11 cellular contexts compared by ENCODE assay signal in genomic region chr5:176540956-176541337, GRCh38. TPM values are rescaled to one million over a fixed set of nuclear protein-coding genes. Genes with fewer than 3 reads are reported as not detected.
DNase-seq lines count a peak whose midpoint lies in the region; ATAC-seq and TF ChIP-seq lines count a peak whose summit lies in the region.
"Had no signal": no experiment of that assay in that cellular context is flagged by ENCODE, and none has a peak within 500 bp of the region (broad histone marks: within the 10 kb centered on the region; RNA-seq: fewer than 3 reads in every experiment).

No MANE protein-coding gene starts in this region.

- DNase-seq in activated naive CD4-positive, alpha-beta T cell treated with anti-CD3 and anti-CD28 coated beads for 36 hours = peak; percentile 55
- no peak for DNase-seq in activated naive CD4-positive, alpha-beta T cell treated with Interleukin-2 at 50 U/mL for 16 hours
- no peak for DNase-seq in activated T-helper 2 cell treated with anti-CD3 and anti-CD28 coated beads, Interferon-gamma antibody, Interleukin-2, Interleukin-4, amounts not matched to agents 10 μg/mL and 5 μg/mL and 100 μg/mL, durations not matched to agents 14 hours and 24 hours and 36 hours (ENCODE audit: low spot score)
- no peak for DNase-seq in right lobe of liver
- no peak for DNase-seq in transverse colon
- DNase-seq in SIG-M5 treated with dmso at 0.1 percent for 504 hours (lab: John Stamatoyannopoulos, UW; ENCODE audit: unreplicated experiment) = no peak
- DNase-seq in HAP-1 (ENCODE audit: low spot score in 2 of 2) = no peak
- DNase-seq in HEK293T (ENCODE audit: extremely low spot score) = no peak
- DNase-seq: retina had no signal

- intact Hi-C loops in activated naive CD4-positive, alpha-beta T cell treated with anti-CD3 and anti-CD28 coated beads for 36 hours (cut with micrococcal nuclease) = loop anchor here (5.0 kb wide), 1 partner anchor 481 kb away; the partner anchor contains the start of gene ZNF346
- intact Hi-C loops in activated T-helper 2 cell treated with anti-CD3 and anti-CD28 coated beads, Interferon-gamma antibody, Interleukin-2, Interleukin-4, amounts not matched to agents 10 μg/mL and 5 μg/mL and 100 μg/mL, durations not matched to agents 14 hours and 24 hours and 36 hours (cut with micrococcal nuclease) = loop anchor here (5.0 kb wide), 2 partner anchors 56 to 71 kb away; partner anchors contain the start of gene GPRIN1
- intact Hi-C loops in right lobe of liver (cut with DNase I) = no loop called here
- intact Hi-C loops in transverse colon (cut with DNase I; ENCODE audit: low total_unique reads) = no loop called here

- no peaks in the 10 kb centered on the region for H3K27me3 ChIP-seq in right lobe of liver
- H3K27me3 ChIP-seq in transverse colon = no peaks in the 10 kb centered on the region
- no peaks in the 10 kb centered on the region for H3K27me3 ChIP-seq in HAP-1 (ENCODE audit: low read depth)

- in situ Hi-C loops in transverse colon (cut with MboI; ENCODE audit: low pct_ligation_motif_present in 1 of 4, low pct_unique_long_range_greater_than_20kb in 1 of 4, low sequenced_read_pairs in 3 of 4) = no loop called here
- in situ Hi-C loops in HAP-1 (cut with MboI; ENCODE audit: low sequenced_read_pairs) = loop anchor here (10.0 kb wide), 1 partner anchor 126 kb away; the partner anchor contains the start of gene CLTB

- H3K27ac ChIP-seq in right lobe of liver (peak overlapping the region in 2 of 3 donors; percentile 33 to 60), transverse colon (peak overlapping the region; percentile 96 to 97 (median 97))

- H3K4me3 Mint-ChIP-seq in activated naive CD4-positive, alpha-beta T cell treated with anti-CD3 and anti-CD28 coated beads for 36 hours = peak overlapping the region; percentile 76
- H3K4me3 Mint-ChIP-seq in activated T-helper 2 cell treated with anti-CD3 and anti-CD28 coated beads, Interferon-gamma antibody, Interleukin-2, Interleukin-4, amounts not matched to agents 10 μg/mL and 5 μg/mL and 100 μg/mL, durations not matched to agents 14 hours and 24 hours and 36 hours (ENCODE audit: low read depth) = peak overlapping the region; percentile 86

- no peak for TF ChIP-seq CTCF in right lobe of liver (IDR thresholded peaks at IDR 0.05)
- no peak for TF ChIP-seq CTCF in transverse colon (IDR thresholded peaks at IDR 0.05)

- CTCF ChIA-PET in activated naive CD4-positive, alpha-beta T cell treated with anti-CD3 and anti-CD28 coated beads for 36 hours (lab: Charles Lee) = interaction anchor here (3.5 kb wide), 1 partner anchor 124 kb away, joined by 21 read pairs; the partner anchor contains the start of gene CLTB
- CTCF ChIA-PET in HEK293T (lab: Yijun Ruan, JAX) = interaction anchor here (1.0 kb wide), 1 partner anchor 93 kb away, joined by 3 read pairs; no protein-coding TSS in a partner anchor

- POLR2A ChIA-PET in HEK293T (lab: Yijun Ruan, JAX) = interaction anchor here (0.6 kb wide), 1 partner anchor 35 kb away, joined by 3 read pairs; no protein-coding TSS in a partner anchor

- TF ChIP-seq POLR2A in right lobe of liver (IDR thresholded peaks at IDR 0.05) = no peak
- TF ChIP-seq POLR2A in transverse colon (IDR thresholded peaks at IDR 0.05) = no peak

- TF ChIP-seq EP300 in transverse colon (IDR thresholded peaks at IDR 0.05; ENCODE audit: low read depth) = no peak

- H3K27ac Mint-ChIP-seq in activated naive CD4-positive, alpha-beta T cell treated with anti-CD3 and anti-CD28 coated beads for 36 hours = peak overlapping the region; percentile 90
- H3K27ac Mint-ChIP-seq in activated T-helper 2 cell treated with anti-CD3 and anti-CD28 coated beads, Interferon-gamma antibody, Interleukin-2, Interleukin-4, amounts not matched to agents 10 μg/mL and 5 μg/mL and 100 μg/mL, durations not matched to agents 14 hours and 24 hours and 36 hours = peak overlapping the region; percentile 86

- H3K36me3 ChIP-seq in right lobe of liver = no peaks in the 10 kb centered on the region
- H3K36me3 ChIP-seq in transverse colon = no peaks in the 10 kb centered on the region
- H3K36me3 ChIP-seq in HAP-1 (replicated peaks) = no peaks in the 10 kb centered on the region

- H3K4me1 ChIP-seq in right lobe of liver = peaks cover 0 to 5% (median 0%) of the 10 kb centered on the region in 4 donors
- peaks cover 8 to 40% (median 33%) of the 10 kb centered on the region in 4 donors for H3K4me1 ChIP-seq in transverse colon
- peaks cover 30% of the 10 kb centered on the region for H3K4me1 ChIP-seq in HAP-1

- no peaks in the 10 kb centered on the region for H3K27me3 Mint-ChIP-seq in activated naive CD4-positive, alpha-beta T cell treated with anti-CD3 and anti-CD28 coated beads for 36 hours (ENCODE audit: low read depth)
- no peaks in the 10 kb centered on the region for H3K27me3 Mint-ChIP-seq in activated T-helper 2 cell treated with anti-CD3 and anti-CD28 coated beads, Interferon-gamma antibody, Interleukin-2, Interleukin-4, amounts not matched to agents 10 μg/mL and 5 μg/mL and 100 μg/mL, durations not matched to agents 14 hours and 24 hours and 36 hours (ENCODE audit: low read depth)

- H3K36me3 Mint-ChIP-seq in activated naive CD4-positive, alpha-beta T cell treated with anti-CD3 and anti-CD28 coated beads for 36 hours (ENCODE audit: low read depth) = peaks cover 2% of the 10 kb centered on the region
- H3K36me3 Mint-ChIP-seq in activated T-helper 2 cell treated with anti-CD3 and anti-CD28 coated beads, Interferon-gamma antibody, Interleukin-2, Interleukin-4, amounts not matched to agents 10 μg/mL and 5 μg/mL and 100 μg/mL, durations not matched to agents 14 hours and 24 hours and 36 hours (ENCODE audit: low read depth) = no peaks in the 10 kb centered on the region

- WGBS in right lobe of liver (ENCODE audit: insufficient coverage, low coverage, low lambda C conversion rate, missing lambda C conversion rate) = 72% methylated on average over 6 of the region's 8 CpGs
- WGBS in transverse colon (ENCODE audit: low coverage in 1 of 2), 2 donors = 80% methylated on average over 8 of the region's 8 CpGs; no CpG with 5 or more reads in 1 of the 2 donors

- H3K4me3 ChIP-seq in right lobe of liver (no peak overlapping the region), transverse colon (no peak overlapping the region), HAP-1 (no peak overlapping the region)
- H3K4me3 ChIP-seq: coronary artery had no signal

- no peaks in the 10 kb centered on the region for H3K9me3 Mint-ChIP-seq in activated naive CD4-positive, alpha-beta T cell treated with anti-CD3 and anti-CD28 coated beads for 36 hours
- H3K9me3 Mint-ChIP-seq in activated T-helper 2 cell treated with anti-CD3 and anti-CD28 coated beads, Interferon-gamma antibody, Interleukin-2, Interleukin-4, amounts not matched to agents 10 μg/mL and 5 μg/mL and 100 μg/mL, durations not matched to agents 14 hours and 24 hours and 36 hours = no peaks in the 10 kb centered on the region

- H3K9me3 ChIP-seq in right lobe of liver = no peaks in the 10 kb centered on the region
- H3K9me3 ChIP-seq in transverse colon = no peaks in the 10 kb centered on the region
- H3K9me3 ChIP-seq in HAP-1 = no peaks in the 10 kb centered on the region

- ATAC-seq in right lobe of liver = no peak
- ATAC-seq: PC-3 had no signal

- peaks cover 59% of the 10 kb centered on the region for H3K4me1 Mint-ChIP-seq in activated naive CD4-positive, alpha-beta T cell treated with anti-CD3 and anti-CD28 coated beads for 36 hours (ENCODE audit: low read depth)
- peaks cover 46% of the 10 kb centered on the region for H3K4me1 Mint-ChIP-seq in activated T-helper 2 cell treated with anti-CD3 and anti-CD28 coated beads, Interferon-gamma antibody, Interleukin-2, Interleukin-4, amounts not matched to agents 10 μg/mL and 5 μg/mL and 100 μg/mL, durations not matched to agents 14 hours and 24 hours and 36 hours (ENCODE audit: low read depth)

TF ChIP-seq in HEK293T, 16 proteins besides CTCF, POLR2A, EP300 and RAD21:
- TF ChIP-seq FOXA1 (IDR thresholded peaks at IDR 0.05) = no peak
- no peak for TF ChIP-seq TARDBP (IDR thresholded peaks at IDR 0.05)
- TF ChIP-seq FOXK2 (IDR thresholded peaks at IDR 0.05) = no peak
- no peak for TF ChIP-seq ELF4 (IDR thresholded peaks at IDR 0.05)
- no peak for TF ChIP-seq LEF1 (IDR thresholded peaks at IDR 0.05; ENCODE audit: borderline replicate concordance)
- no peak for TF ChIP-seq FOXM1 (IDR thresholded peaks at IDR 0.05; ENCODE audit: borderline replicate concordance)
- no peak for TF ChIP-seq NFRKB (IDR thresholded peaks at IDR 0.05)
- TF ChIP-seq ZNF384 (IDR thresholded peaks at IDR 0.05) = no peak
- no peak for TF ChIP-seq ARNT (IDR thresholded peaks at IDR 0.05)
- no peak for TF ChIP-seq SP1 (IDR thresholded peaks at IDR 0.05)
- TF ChIP-seq PKNOX1 (IDR thresholded peaks at IDR 0.05) = no peak
- no peak for TF ChIP-seq CTBP1 (IDR thresholded peaks at IDR 0.05; ENCODE audit: borderline replicate concordance)
- no peak for TF ChIP-seq L3MBTL2 (conservative IDR thresholded peaks at IDR 0.05)
- no peak for TF ChIP-seq BHLHE40 (IDR thresholded peaks at IDR 0.05; ENCODE audit: borderline replicate concordance)
- no peak for TF ChIP-seq HDGF (IDR thresholded peaks at IDR 0.05; ENCODE audit: borderline replicate concordance)
- TF ChIP-seq SUZ12 (IDR thresholded peaks at IDR 0.05) = no peak

RNA-seq across cellular contexts. Expression of gene RNF44, which starts 3.7 kb away (rescaled TPM):
- total RNA-seq in activated naive CD4-positive, alpha-beta T cell treated with anti-CD3 and anti-CD28 coated beads for 36 hours = 10 to 100 TPM; 83.3 to 88.3 TPM
- total RNA-seq in activated T-helper 2 cell treated with anti-CD3 and anti-CD28 coated beads, Interferon-gamma antibody, Interleukin-2, Interleukin-4, amounts not matched to agents 10 μg/mL and 5 μg/mL and 100 μg/mL, durations not matched to agents 14 hours and 24 hours and 36 hours = 64.7 and 70.3 TPM in 2 replicates
- 10 to 100 TPM in 4 of 6 experiments, 1 to 10 TPM in 2; 5.1 to 16.3 (median 12.7) TPM for total RNA-seq in right lobe of liver
- total RNA-seq in transverse colon = 10 to 100 TPM; 43.8 to 65.6 (median 54.8) TPM

RNA-seq across cellular contexts. Expression of gene CDHR2, which starts 8.2 kb away (rescaled TPM):
- under 1 TPM; 0.19 to 0.35 TPM for total RNA-seq in activated naive CD4-positive, alpha-beta T cell treated with anti-CD3 and anti-CD28 coated beads for 36 hours
- total RNA-seq in activated T-helper 2 cell treated with anti-CD3 and anti-CD28 coated beads, Interferon-gamma antibody, Interleukin-2, Interleukin-4, amounts not matched to agents 10 μg/mL and 5 μg/mL and 100 μg/mL, durations not matched to agents 14 hours and 24 hours and 36 hours = 0.30 and 0.64 TPM in 2 replicates
- 10 to 100 TPM in 4 of 6 experiments, 1 to 10 TPM in 2; 6.8 to 89.2 (median 41.2) TPM for total RNA-seq in right lobe of liver
- total RNA-seq in transverse colon = 100 to 1,000 TPM in 2 of 4 donors, 10 to 100 TPM in 2; 15.5 to 257 (median 104) TPM

Comparison
In these comparisons a context has a peak if more than half of its experiments do, and no peak if none do; other contexts are left out.
1. intact Hi-C loops: an anchor here in activated naive CD4-positive, alpha-beta T cell treated with anti-CD3 and anti-CD28 coated beads for 36 hours (5.0 kb wide) and activated T-helper 2 cell treated with anti-CD3 and anti-CD28 coated beads, Interferon-gamma antibody, Interleukin-2, Interleukin-4, amounts not matched to agents 10 μg/mL and 5 μg/mL and 100 μg/mL, durations not matched to agents 14 hours and 24 hours and 36 hours (5.0 kb wide); none called in right lobe of liver and transverse colon.